1 cellular context compared by ENCODE assay signal in the genomic region with DNA sequence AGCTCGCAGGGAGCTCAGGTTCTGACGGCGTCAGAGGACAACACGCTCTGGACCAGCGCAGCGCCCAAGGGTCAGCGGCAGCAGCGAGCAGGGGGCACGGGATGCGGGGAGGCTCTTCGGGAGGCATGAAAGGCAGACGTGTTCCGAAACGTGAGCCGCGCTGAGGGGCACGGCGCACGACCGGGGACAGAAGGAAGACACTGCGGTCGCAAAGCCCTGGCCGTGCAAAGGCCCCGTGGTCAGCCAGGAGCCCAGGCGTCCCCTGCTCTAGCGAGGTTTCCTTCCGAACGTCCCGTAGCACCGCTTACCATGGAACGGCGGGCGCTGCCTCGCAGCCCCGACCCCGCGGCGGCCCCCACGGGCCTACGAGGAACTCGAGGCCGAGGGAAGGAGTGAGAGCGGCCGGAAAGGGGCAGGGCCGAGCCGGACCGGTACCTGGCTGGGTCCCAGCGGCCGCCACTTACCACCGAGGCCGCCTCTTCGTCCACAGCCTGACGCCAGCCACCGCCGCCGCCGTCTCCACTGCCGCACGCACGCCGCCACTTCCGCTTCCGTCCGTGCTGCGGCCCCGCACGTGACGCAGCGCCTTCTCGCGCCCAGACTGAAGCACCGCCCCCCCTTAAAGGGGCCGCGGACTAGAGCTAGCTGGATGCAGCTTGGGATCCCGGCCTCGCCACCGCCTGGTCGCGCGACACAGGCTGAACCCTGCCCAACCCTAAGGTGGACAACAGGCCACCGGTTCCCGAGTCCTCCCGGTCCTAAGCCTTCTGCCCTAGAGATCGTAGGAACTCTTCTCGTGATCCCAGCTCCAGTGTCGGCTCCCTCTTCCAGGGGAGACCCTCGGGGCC.
A peak's percentile ranks its signal among the peaks of the same experiment; 100 is the strongest.
TF ChIP-seq lines count a peak whose summit lies in the region.

No MANE protein-coding gene starts in this region.

TF ChIP-seq in HepG2, 621 proteins besides CTCF, POLR2A, EP300 and RAD21 (continued from another document and continues in another):
- TF ChIP-seq, protein P1, sequence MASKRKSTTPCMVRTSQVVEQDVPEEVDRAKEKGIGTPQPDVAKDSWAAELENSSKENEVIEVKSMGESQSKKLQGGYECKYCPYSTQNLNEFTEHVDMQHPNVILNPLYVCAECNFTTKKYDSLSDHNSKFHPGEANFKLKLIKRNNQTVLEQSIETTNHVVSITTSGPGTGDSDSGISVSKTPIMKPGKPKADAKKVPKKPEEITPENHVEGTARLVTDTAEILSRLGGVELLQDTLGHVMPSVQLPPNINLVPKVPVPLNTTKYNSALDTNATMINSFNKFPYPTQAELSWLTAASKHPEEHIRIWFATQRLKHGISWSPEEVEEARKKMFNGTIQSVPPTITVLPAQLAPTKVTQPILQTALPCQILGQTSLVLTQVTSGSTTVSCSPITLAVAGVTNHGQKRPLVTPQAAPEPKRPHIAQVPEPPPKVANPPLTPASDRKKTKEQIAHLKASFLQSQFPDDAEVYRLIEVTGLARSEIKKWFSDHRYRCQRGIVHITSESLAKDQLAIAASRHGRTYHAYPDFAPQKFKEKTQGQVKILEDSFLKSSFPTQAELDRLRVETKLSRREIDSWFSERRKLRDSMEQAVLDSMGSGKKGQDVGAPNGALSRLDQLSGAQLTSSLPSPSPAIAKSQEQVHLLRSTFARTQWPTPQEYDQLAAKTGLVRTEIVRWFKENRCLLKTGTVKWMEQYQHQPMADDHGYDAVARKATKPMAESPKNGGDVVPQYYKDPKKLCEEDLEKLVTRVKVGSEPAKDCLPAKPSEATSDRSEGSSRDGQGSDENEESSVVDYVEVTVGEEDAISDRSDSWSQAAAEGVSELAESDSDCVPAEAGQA (IDR thresholded peaks at IDR 0.05; ENCODE audit: low read depth) = peak; percentile 82
- TF ChIP-seq, protein P1 (CRISPR knock-in tag; IDR thresholded peaks at IDR 0.05; ENCODE audit: borderline replicate concordance) = no peak
- peak; percentile 54 for TF ChIP-seq HNRNPK (IDR thresholded peaks at IDR 0.05; ENCODE audit: low read depth, low read length, poor library complexity, severe bottlenecking)
- TF ChIP-seq ZNF343 (CRISPR knock-in tag; IDR thresholded peaks at IDR 0.05) = peak; percentile 74; the same call in 1 of the 2 replicates
- TF ChIP-seq GATAD2A (CRISPR knock-in tag; IDR thresholded peaks at IDR 0.05) = no peak; the same call in none of the 2 replicates
- TF ChIP-seq, protein P2, sequence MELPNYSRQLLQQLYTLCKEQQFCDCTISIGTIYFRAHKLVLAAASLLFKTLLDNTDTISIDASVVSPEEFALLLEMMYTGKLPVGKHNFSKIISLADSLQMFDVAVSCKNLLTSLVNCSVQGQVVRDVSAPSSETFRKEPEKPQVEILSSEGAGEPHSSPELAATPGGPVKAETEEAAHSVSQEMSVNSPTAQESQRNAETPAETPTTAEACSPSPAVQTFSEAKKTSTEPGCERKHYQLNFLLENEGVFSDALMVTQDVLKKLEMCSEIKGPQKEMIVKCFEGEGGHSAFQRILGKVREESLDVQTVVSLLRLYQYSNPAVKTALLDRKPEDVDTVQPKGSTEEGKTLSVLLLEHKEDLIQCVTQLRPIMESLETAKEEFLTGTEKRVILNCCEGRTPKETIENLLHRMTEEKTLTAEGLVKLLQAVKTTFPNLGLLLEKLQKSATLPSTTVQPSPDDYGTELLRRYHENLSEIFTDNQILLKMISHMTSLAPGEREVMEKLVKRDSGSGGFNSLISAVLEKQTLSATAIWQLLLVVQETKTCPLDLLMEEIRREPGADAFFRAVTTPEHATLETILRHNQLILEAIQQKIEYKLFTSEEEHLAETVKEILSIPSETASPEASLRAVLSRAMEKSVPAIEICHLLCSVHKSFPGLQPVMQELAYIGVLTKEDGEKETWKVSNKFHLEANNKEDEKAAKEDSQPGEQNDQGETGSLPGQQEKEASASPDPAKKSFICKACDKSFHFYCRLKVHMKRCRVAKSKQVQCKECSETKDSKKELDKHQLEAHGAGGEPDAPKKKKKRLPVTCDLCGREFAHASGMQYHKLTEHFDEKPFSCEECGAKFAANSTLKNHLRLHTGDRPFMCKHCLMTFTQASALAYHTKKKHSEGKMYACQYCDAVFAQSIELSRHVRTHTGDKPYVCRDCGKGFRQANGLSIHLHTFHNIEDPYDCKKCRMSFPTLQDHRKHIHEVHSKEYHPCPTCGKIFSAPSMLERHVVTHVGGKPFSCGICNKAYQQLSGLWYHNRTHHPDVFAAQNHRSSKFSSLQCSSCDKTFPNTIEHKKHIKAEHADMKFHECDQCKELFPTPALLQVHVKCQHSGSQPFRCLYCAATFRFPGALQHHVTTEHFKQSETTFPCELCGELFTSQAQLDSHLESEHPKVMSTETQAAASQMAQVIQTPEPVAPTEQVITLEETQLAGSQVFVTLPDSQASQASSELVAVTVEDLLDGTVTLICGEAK (IDR thresholded peaks at IDR 0.05) = no peak
- TF ChIP-seq, protein P2 (CRISPR knock-in tag; IDR thresholded peaks at IDR 0.05) = peak; percentile 39; the same call in 1 of the 2 replicates
- no peak for TF ChIP-seq ZSCAN30 (CRISPR knock-in tag; IDR thresholded peaks at IDR 0.05)
- no peak for TF ChIP-seq HOXA7 (CRISPR knock-in tag; IDR thresholded peaks at IDR 0.05)
- TF ChIP-seq, protein P3, sequence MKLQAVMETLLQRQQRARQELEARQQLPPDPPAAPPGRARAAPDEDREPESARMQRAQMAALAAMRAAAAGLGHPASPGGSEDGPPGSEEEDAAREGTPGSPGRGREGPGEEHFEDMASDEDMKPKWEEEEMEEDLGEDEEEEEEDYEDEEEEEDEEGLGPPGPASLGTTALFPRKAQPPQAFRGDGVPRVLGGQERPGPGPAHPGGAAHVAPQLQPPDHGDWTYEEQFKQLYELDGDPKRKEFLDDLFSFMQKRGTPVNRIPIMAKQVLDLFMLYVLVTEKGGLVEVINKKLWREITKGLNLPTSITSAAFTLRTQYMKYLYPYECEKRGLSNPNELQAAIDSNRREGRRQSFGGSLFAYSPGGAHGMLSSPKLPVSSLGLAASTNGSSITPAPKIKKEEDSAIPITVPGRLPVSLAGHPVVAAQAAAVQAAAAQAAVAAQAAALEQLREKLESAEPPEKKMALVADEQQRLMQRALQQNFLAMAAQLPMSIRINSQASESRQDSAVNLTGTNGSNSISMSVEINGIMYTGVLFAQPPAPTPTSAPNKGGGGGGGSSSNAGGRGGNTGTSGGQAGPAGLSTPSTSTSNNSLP (IDR thresholded peaks at IDR 0.05; ENCODE audit: low read depth, low read length) = no peak
- TF ChIP-seq AKAP8 (CRISPR knock-in tag; IDR thresholded peaks at IDR 0.05) = peak; percentile 100
- TF ChIP-seq NBN (conservative IDR thresholded peaks at IDR 0.05) = no peak
- peak; percentile 75 for TF ChIP-seq RAD51 (IDR thresholded peaks at IDR 0.05; ENCODE audit: borderline replicate concordance)
- TF ChIP-seq ZNF274 (CRISPR knock-in tag; IDR thresholded peaks at IDR 0.05) = peak; percentile 87
- TF ChIP-seq NCOR1 (IDR thresholded peaks at IDR 0.05; ENCODE audit: borderline replicate concordance, low read length) = no peak
- TF ChIP-seq BRD4 (CRISPR knock-in tag; IDR thresholded peaks at IDR 0.05) = peak; percentile 78
- TF ChIP-seq IKZF1 (IDR thresholded peaks at IDR 0.05) = no peak
- TF ChIP-seq, protein P4, sequence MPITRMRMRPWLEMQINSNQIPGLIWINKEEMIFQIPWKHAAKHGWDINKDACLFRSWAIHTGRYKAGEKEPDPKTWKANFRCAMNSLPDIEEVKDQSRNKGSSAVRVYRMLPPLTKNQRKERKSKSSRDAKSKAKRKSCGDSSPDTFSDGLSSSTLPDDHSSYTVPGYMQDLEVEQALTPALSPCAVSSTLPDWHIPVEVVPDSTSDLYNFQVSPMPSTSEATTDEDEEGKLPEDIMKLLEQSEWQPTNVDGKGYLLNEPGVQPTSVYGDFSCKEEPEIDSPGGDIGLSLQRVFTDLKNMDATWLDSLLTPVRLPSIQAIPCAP (CRISPR knock-in tag; IDR thresholded peaks at IDR 0.05; ENCODE audit: low read depth) = no peak
- TF ChIP-seq HNRNPL (IDR thresholded peaks at IDR 0.05; ENCODE audit: low read depth, low read length) = no peak
- no peak for TF ChIP-seq PAWR (CRISPR knock-in tag; IDR thresholded peaks at IDR 0.05; ENCODE audit: borderline replicate concordance)
- TF ChIP-seq, protein P5, sequence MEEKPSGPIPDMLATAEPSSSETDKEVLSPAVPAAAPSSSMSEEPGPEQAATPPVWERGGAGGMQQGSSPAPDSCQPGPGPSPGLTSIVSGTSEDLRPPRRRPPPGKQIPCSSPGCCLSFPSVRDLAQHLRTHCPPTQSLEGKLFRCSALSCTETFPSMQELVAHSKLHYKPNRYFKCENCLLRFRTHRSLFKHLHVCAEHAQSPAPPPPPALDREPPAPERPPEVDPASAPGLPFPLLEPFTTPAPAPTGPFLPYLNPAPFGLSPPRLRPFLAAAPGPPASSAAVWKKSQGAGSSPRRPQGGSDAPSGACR (CRISPR knock-in tag; IDR thresholded peaks at IDR 0.05) = peak; percentile 98
- no peak; the same call in none of the 2 replicates for TF ChIP-seq CBX5 (CRISPR knock-in tag; IDR thresholded peaks at IDR 0.05; ENCODE audit: borderline replicate concordance)
- no peak for TF ChIP-seq ZNF207 (IDR thresholded peaks at IDR 0.05; ENCODE audit: borderline replicate concordance)
- TF ChIP-seq, protein P6, sequence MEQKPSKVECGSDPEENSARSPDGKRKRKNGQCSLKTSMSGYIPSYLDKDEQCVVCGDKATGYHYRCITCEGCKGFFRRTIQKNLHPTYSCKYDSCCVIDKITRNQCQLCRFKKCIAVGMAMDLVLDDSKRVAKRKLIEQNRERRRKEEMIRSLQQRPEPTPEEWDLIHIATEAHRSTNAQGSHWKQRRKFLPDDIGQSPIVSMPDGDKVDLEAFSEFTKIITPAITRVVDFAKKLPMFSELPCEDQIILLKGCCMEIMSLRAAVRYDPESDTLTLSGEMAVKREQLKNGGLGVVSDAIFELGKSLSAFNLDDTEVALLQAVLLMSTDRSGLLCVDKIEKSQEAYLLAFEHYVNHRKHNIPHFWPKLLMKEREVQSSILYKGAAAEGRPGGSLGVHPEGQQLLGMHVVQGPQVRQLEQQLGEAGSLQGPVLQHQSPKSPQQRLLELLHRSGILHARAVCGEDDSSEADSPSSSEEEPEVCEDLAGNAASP (CRISPR knock-in tag; IDR thresholded peaks at IDR 0.05; ENCODE audit: borderline replicate concordance) = peak; percentile 60; the same call in 1 of the 2 replicates
- no peak for TF ChIP-seq SMYD3 (CRISPR knock-in tag; IDR thresholded peaks at IDR 0.05)
- TF ChIP-seq EED (CRISPR knock-in tag; IDR thresholded peaks at IDR 0.05) = no peak; the same call in 1 of the 2 replicates
- peak; percentile 78 for TF ChIP-seq ASH2L (IDR thresholded peaks at IDR 0.05; ENCODE audit: insufficient read length, low read depth, low read length)
- TF ChIP-seq ZC3H13 (CRISPR knock-in tag; IDR thresholded peaks at IDR 0.05) = peak; percentile 99
- TF ChIP-seq, protein P7, sequence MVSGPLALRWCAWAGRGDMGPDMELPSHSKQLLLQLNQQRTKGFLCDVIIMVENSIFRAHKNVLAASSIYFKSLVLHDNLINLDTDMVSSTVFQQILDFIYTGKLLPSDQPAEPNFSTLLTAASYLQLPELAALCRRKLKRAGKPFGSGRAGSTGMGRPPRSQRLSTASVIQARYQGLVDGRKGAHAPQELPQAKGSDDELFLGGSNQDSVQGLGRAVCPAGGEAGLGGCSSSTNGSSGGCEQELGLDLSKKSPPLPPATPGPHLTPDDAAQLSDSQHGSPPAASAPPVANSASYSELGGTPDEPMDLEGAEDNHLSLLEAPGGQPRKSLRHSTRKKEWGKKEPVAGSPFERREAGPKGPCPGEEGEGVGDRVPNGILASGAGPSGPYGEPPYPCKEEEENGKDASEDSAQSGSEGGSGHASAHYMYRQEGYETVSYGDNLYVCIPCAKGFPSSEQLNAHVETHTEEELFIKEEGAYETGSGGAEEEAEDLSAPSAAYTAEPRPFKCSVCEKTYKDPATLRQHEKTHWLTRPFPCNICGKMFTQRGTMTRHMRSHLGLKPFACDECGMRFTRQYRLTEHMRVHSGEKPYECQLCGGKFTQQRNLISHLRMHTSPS (CRISPR knock-in tag; IDR thresholded peaks at IDR 0.05; ENCODE audit: low read depth) = no peak
- TF ChIP-seq CBFB (CRISPR knock-in tag; IDR thresholded peaks at IDR 0.05) = peak; percentile 82; the same call in 1 of the 2 replicates
